In genomic region chr12:65741662-65742480, GRCh38 we compare ENCODE assay signal across 1 cellular context.
TF ChIP-seq lines count a peak whose summit lies in the region.

No MANE protein-coding gene starts in this region.

TF ChIP-seq in HEK293, 187 proteins besides CTCF, POLR2A, EP300 and RAD21 (continued from another document):
- TF ChIP-seq ZNF654 (tag by site-specific recombination; IDR thresholded peaks at IDR 0.05; ENCODE audit: low read depth) (no peak), KLF9 (tag by site-specific recombination; IDR thresholded peaks at IDR 0.05; ENCODE audit: low read depth) (0 out of 2 replicates have a peak, but pooled peaks have one; percentile 20), PATZ1 (tag by site-specific recombination; IDR thresholded peaks at IDR 0.05) (peak; percentile 8; the same call in 1 of the 2 replicates)
